Comparison of ENCODE assay signal across 2 cellular contexts in the genomic region with DNA sequence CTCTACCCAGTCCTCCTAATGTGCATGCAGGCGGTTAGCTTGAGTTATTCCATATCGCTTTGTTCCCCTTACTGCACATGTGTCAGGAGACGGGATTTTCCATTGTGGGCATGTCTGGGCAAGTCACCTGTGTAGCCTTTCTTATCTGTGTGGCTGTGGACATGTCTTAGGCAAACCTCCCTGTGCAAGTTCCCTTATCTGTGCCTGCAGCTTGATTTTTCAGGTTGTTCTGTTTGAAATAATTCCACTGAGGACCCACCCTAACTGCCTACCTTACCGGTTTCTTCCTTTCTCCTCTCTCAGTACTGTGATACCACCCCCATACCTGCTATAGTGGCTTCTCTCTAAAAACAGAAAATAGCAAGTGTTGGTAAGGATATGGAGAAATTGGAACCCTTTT.
TF ChIP-seq lines count a peak whose summit lies in the region.

No MANE protein-coding gene starts in this region.

TF ChIP-seq in HEK293, 187 proteins besides CTCF, POLR2A, EP300 and RAD21:
- peak; percentile 93 for TF ChIP-seq SETDB1 (IDR thresholded peaks at IDR 0.05; ENCODE audit: insufficient read length, low read length)
- no peak for TF ChIP-seq ZNF155 (tag by site-specific recombination; IDR thresholded peaks at IDR 0.05)
- TF ChIP-seq TRIM28 (IDR thresholded peaks at IDR 0.05; ENCODE audit: borderline replicate concordance, low read length) = peak; percentile 61; the same call in 1 of the 2 replicates
- TF ChIP-seq, protein P1, sequence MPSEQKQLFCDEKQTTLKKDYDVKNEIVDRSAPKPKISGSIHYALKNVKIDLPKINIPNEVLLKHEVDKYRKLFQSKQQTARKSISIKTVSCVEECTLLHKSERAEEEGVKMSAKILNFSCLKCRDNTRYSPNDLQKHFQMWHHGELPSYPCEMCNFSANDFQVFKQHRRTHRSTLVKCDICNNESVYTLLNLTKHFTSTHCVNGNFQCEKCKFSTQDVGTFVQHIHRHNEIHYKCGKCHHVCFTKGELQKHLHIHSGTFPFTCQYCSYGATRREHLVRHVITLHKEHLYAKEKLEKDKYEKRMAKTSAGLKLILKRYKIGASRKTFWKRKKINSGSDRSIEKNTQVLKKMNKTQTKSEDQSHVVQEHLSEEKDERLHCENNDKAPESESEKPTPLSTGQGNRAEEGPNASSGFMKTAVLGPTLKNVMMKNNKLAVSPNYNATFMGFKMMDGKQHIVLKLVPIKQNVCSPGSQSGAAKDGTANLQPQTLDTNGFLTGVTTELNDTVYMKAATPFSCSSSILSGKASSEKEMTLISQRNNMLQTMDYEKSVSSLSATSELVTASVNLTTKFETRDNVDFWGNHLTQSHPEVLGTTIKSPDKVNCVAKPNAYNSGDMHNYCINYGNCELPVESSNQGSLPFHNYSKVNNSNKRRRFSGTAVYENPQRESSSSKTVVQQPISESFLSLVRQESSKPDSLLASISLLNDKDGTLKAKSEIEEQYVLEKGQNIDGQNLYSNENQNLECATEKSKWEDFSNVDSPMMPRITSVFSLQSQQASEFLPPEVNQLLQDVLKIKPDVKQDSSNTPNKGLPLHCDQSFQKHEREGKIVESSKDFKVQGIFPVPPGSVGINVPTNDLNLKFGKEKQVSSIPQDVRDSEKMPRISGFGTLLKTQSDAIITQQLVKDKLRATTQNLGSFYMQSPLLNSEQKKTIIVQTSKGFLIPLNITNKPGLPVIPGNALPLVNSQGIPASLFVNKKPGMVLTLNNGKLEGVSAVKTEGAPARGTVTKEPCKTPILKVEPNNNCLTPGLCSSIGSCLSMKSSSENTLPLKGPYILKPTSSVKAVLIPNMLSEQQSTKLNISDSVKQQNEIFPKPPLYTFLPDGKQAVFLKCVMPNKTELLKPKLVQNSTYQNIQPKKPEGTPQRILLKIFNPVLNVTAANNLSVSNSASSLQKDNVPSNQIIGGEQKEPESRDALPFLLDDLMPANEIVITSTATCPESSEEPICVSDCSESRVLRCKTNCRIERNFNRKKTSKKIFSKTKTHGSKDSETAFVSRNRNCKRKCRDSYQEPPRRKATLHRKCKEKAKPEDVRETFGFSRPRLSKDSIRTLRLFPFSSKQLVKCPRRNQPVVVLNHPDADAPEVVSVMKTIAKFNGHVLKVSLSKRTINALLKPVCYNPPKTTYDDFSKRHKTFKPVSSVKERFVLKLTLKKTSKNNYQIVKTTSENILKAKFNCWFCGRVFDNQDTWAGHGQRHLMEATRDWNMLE (tag by site-specific recombination; conservative IDR thresholded peaks at IDR 0.05; ENCODE audit: low read depth) = 0 out of 2 replicates have a peak, but pooled peaks have one; percentile 23

TF ChIP-seq in IMR-90, 13 proteins besides CTCF, POLR2A, EP300 and RAD21:
- TF ChIP-seq, protein P2, sequence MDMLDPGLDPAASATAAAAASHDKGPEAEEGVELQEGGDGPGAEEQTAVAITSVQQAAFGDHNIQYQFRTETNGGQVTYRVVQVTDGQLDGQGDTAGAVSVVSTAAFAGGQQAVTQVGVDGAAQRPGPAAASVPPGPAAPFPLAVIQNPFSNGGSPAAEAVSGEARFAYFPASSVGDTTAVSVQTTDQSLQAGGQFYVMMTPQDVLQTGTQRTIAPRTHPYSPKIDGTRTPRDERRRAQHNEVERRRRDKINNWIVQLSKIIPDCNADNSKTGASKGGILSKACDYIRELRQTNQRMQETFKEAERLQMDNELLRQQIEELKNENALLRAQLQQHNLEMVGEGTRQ (IDR thresholded peaks at IDR 0.05; ENCODE audit: low read depth, low read length) = no peak
- TF ChIP-seq MAZ (IDR thresholded peaks at IDR 0.05; ENCODE audit: borderline replicate concordance, low read depth, low read length) (no peak), CHD1 (IDR thresholded peaks at IDR 0.05; ENCODE audit: low read depth, low read length) (no peak), MXI1 (IDR thresholded peaks at IDR 0.05; ENCODE audit: borderline replicate concordance, low read depth, low read length) (no peak), RFX5 (IDR thresholded peaks at IDR 0.05; ENCODE audit: low read depth, low read length) (no peak), SMC3 (IDR thresholded peaks at IDR 0.05; ENCODE audit: low read depth, low read length) (no peak), FOS (IDR thresholded peaks at IDR 0.05; ENCODE audit: low read depth, low read length) (no peak), BHLHE40 (IDR thresholded peaks at IDR 0.05; ENCODE audit: low read depth, low read length) (no peak), NFE2L2 (IDR thresholded peaks at IDR 0.05; ENCODE audit: low read depth, low read length) (no peak), MAFK (IDR thresholded peaks at IDR 0.05; ENCODE audit: low read depth, low read length) (no peak), RCOR1 (IDR thresholded peaks at IDR 0.05; ENCODE audit: insufficient replicate concordance, low read length) (no peak), CEBPB (IDR thresholded peaks at IDR 0.05; ENCODE audit: low read depth, low read length) (no peak)
- TF ChIP-seq, protein P3, sequence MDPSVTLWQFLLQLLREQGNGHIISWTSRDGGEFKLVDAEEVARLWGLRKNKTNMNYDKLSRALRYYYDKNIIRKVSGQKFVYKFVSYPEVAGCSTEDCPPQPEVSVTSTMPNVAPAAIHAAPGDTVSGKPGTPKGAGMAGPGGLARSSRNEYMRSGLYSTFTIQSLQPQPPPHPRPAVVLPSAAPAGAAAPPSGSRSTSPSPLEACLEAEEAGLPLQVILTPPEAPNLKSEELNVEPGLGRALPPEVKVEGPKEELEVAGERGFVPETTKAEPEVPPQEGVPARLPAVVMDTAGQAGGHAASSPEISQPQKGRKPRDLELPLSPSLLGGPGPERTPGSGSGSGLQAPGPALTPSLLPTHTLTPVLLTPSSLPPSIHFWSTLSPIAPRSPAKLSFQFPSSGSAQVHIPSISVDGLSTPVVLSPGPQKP (IDR thresholded peaks at IDR 0.05; ENCODE audit: borderline replicate concordance, low read depth, low read length) = no peak
